10 cellular contexts compared by ENCODE assay signal in the genomic region with DNA sequence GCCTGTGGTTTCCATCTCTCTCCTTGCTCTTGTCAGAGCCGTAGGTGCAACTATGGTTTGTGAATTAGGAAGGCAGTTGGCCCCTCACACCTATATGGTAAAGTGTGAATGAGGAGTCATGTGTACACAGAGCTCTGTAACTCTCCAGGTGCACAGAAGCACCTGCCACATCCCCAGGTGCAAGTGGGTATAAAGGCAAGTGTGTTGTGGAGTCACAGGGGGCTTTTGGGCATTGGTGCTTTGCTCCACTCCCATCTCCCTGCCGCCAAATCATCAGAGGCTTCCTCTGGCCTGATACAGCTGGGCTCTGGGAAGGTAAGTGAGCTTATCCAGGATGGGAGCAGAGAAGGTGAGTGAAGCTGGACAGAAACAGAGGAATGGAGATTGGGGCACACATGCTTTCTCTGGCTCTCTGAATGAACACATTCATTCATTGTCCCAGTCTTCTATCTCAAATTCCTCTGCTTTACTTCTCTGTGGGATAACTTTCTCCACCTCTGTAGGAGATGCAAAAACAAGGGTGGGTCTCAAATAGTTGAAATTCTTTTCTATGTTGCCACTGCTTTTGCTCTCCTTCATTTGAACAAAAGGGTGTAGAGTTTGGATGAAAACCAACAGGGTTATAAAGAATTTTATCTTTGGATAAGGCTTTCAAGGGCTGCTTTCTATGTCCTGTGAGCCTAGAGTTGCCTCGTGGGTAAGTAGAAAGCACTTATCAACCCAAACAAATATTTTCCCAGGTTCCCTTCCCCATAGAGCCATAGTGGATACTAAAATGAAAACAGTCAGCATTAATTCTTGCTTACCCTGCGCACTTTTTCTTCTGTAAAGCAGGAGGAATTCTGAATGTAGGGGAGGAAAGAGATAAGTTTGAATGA. TPM values are rescaled to one million over a fixed set of nuclear protein-coding genes. Genes with fewer than 3 reads are reported as not detected.
DNase-seq lines count a peak whose midpoint lies in the region; ATAC-seq and TF ChIP-seq lines count a peak whose summit lies in the region.
"Had no signal": no experiment of that assay in that cellular context is flagged by ENCODE, and none has a peak within 500 bp of the region (broad histone marks: within the 10 kb centered on the region; RNA-seq: fewer than 3 reads in every experiment).

No MANE protein-coding gene starts in this region.

- WGBS in smooth muscle cell (ENCODE audit: low lambda C conversion rate): 57% methylated on average over 4 of the region's 4 CpGs

- H3K27ac Mint-ChIP-seq in glutamatergic neuron (ENCODE audit: unreplicated experiment): peak overlapping the region; percentile 62

- H3K4me3 Mint-ChIP-seq in glutamatergic neuron (ENCODE audit: unreplicated experiment): no peak overlapping the region

- no peaks in the 10 kb centered on the region for H4K20me1 ChIP-seq in smooth muscle cell (ENCODE audit: low read depth)

- peaks cover 36% of the 10 kb centered on the region for H3K4me1 ChIP-seq in smooth muscle cell (ENCODE audit: low read depth)

- H3K4me2 ChIP-seq in smooth muscle cell: peak overlapping the region; percentile 60

- ATAC-seq in activated CD4-positive, CD25-positive, alpha-beta regulatory T cell treated with anti-CD3 and anti-CD28 coated beads, Interleukin-2, amount 50 U/mL, for 24 hours: peak; percentile 62 to 69
- ATAC-seq in HG03342 (IDR thresholded peaks at IDR 0.05; ENCODE audit: unreplicated experiment) (no peak), HG03439 (IDR thresholded peaks at IDR 0.05; ENCODE audit: unreplicated experiment) (no peak)

- H3K9ac ChIP-seq in smooth muscle cell (ENCODE audit: low read depth): peak overlapping the region; percentile 11

- H3K27ac ChIP-seq in smooth muscle cell (ENCODE audit: low read depth): peak overlapping the region; percentile 36

- H3K36me3 ChIP-seq in smooth muscle cell (ENCODE audit: low read depth): no peaks in the 10 kb centered on the region

- no peaks in the 10 kb centered on the region for H3F3A ChIP-seq in smooth muscle cell (ENCODE audit: low read depth)

- H3K27me3 ChIP-seq in smooth muscle cell (ENCODE audit: low read depth): no peaks in the 10 kb centered on the region

- peaks cover 18% of the 10 kb centered on the region for H3K4me1 Mint-ChIP-seq in glutamatergic neuron (ENCODE audit: low read depth, unreplicated experiment)

- DNase-seq in activated CD4-positive, CD25-positive, alpha-beta regulatory T cell treated with anti-CD3 and anti-CD28 coated beads, Interleukin-2, amount 50 U/mL, for 72 hours: no peak
- DNase-seq in NCI-H510A (lab: John Stamatoyannopoulos, UW) (peak; percentile 80), glutamatergic neuron (no peak), smooth muscle cell (lab: John Stamatoyannopoulos, UW; ENCODE audit: unreplicated experiment) (no peak), D341Med (ENCODE audit: low spot score) (no peak)
- DNase-seq: NCI-H1092, SW 1271 had no signal

- peak overlapping the region; percentile 61 for H2AFZ ChIP-seq in smooth muscle cell (ENCODE audit: low read depth)

- no peaks in the 10 kb centered on the region for H3K79me2 ChIP-seq in smooth muscle cell (ENCODE audit: low read depth)

- no peaks in the 10 kb centered on the region for H3K27me3 Mint-ChIP-seq in glutamatergic neuron (ENCODE audit: unreplicated experiment)

- H3K4me3 ChIP-seq in smooth muscle cell: no peak overlapping the region

- TF ChIP-seq CTCF in glutamatergic neuron (IDR thresholded peaks at IDR 0.05; ENCODE audit: partially characterized antibody, unreplicated experiment): no peak
- no peak for TF ChIP-seq CTCF in smooth muscle cell (IDR thresholded peaks at IDR 0.05; ENCODE audit: borderline replicate concordance, insufficient read depth, poor library complexity, severe bottlenecking)

- no peaks in the 10 kb centered on the region for H3K36me3 Mint-ChIP-seq in glutamatergic neuron (ENCODE audit: unreplicated experiment)

- H3K9me3 ChIP-seq in smooth muscle cell (replicated peaks; ENCODE audit: low read depth): no peaks in the 10 kb centered on the region

- peaks cover 2% of the 10 kb centered on the region for H3K9me3 Mint-ChIP-seq in glutamatergic neuron (ENCODE audit: unreplicated experiment)

RNA-seq across cellular contexts. Expression of a gene that starts 45.0 kb away (rescaled TPM):
- total RNA-seq in glutamatergic neuron (ENCODE audit: unreplicated experiment) (82.2 TPM), smooth muscle cell (5.6 and 6.6 TPM in 2 replicates)
- polyA plus RNA-seq in smooth muscle cell: 2.3 and 7.6 TPM in 2 replicates

Comparison
In these comparisons a context has a peak if more than half of its experiments do, and no peak if none do; other contexts are left out.
1. ATAC-seq: peak in activated CD4-positive, CD25-positive, alpha-beta regulatory T cell treated with anti-CD3 and anti-CD28 coated beads, Interleukin-2, amount 50 U/mL, for 24 hours (2 of 2); none in HG03342 (single experiment) and HG03439 (single experiment).
2. RNA of a gene that starts 45.0 kb away (total RNA-seq): 82.2 TPM in glutamatergic neuron (single experiment); 5.6 to 6.6 TPM in smooth muscle cell; every median in the first group is over 10 times any median in the second.